ENCODE assay signal across 1 cellular context in genomic region chr12:12266873-12267634, GRCh38.
TF ChIP-seq lines count a peak whose summit lies in the region.

Gene LRP6 (minus strand): TSS chr12:12267044. CDS start chr12:12266735, 309 bp downstream.

TF ChIP-seq in H1, 55 proteins besides CTCF, POLR2A, EP300 and RAD21 (continued from another document):
- TF ChIP-seq E2F6 (IDR thresholded peaks at IDR 0.05) (no peak; the same call in 1 of the 2 replicates), GTF2F1 (IDR thresholded peaks at IDR 0.05; ENCODE audit: borderline replicate concordance, low read depth, low read length) (peak; percentile 94), ASH2L (IDR thresholded peaks at IDR 0.05; ENCODE audit: low read length) (peak; percentile 93), SP1 (IDR thresholded peaks at IDR 0.05; ENCODE audit: low read depth, low read length) (peak; percentile 45), TEAD4 (IDR thresholded peaks at IDR 0.05; ENCODE audit: low read depth, low read length) (peak; percentile 99), RBBP5 (IDR thresholded peaks at IDR 0.05; ENCODE audit: borderline replicate concordance, low read depth, low read length) (peak; percentile 98), CREB1 (IDR thresholded peaks at IDR 0.05) (peak; percentile 80), CHD2 (IDR thresholded peaks at IDR 0.05; ENCODE audit: low read length) (peak; percentile 93), EZH2 (IDR thresholded peaks at IDR 0.05; ENCODE audit: low read depth, low read length, severe bottlenecking) (no peak), MAX (IDR thresholded peaks at IDR 0.05) (peak; percentile 78), KDM5A (IDR thresholded peaks at IDR 0.05; ENCODE audit: low read length) (no peak), YY1 (IDR thresholded peaks at IDR 0.05; ENCODE audit: low read depth, low read length) (0 out of 2 replicates have a peak, but pooled peaks have one; percentile 20), HDAC2 (IDR thresholded peaks at IDR 0.05; ENCODE audit: borderline replicate concordance in 1 of 2, low read depth in 2 of 2, low read length in 2 of 2) (peak in 1 of 2 experiments; percentile 17; a peak in 1 of 4 replicates), ZNF274 (IDR thresholded peaks at IDR 0.05; ENCODE audit: borderline replicate concordance, extremely low read depth, low read length) (no peak), PHF8 (conservative IDR thresholded peaks at IDR 0.05; ENCODE audit: low read depth, low read length) (peak; percentile 55), SP4 (IDR thresholded peaks at IDR 0.05; ENCODE audit: low read length) (peak; percentile 95), TBP (IDR thresholded peaks at IDR 0.05; ENCODE audit: low read depth, low read length) (peak; percentile 98)
